Comparison of ENCODE assay signal across 8 cellular contexts in genomic region chr17:4997302-4998026, GRCh38. TPM values are rescaled to one million over a fixed set of nuclear protein-coding genes. Genes with fewer than 3 reads are reported as not detected.
DNase-seq lines count a peak whose midpoint lies in the region; ATAC-seq and TF ChIP-seq lines count a peak whose summit lies in the region.

Gene INCA1 (minus strand): TSS chr17:4997522. CDS start chr17:4994437, 3,085 bp downstream.
Gene KIF1C (plus strand): TSS chr17:4997950. CDS start chr17:5000247, 2,297 bp downstream.

- H3K4me3 Mint-ChIP-seq in activated T-helper 1 cell treated with anti-CD3 and anti-CD28 coated beads, Interleukin-12 subunit alpha, Interleukin-12 subunit beta, Interleukin-2, Interleukin-4 antibody, amounts not matched to agents 30 ng/mL and 10 ng/mL and 1 ng/mL, durations not matched to agents 14 hours and 24 hours and 36 hours = peak within 1 kb of the TSS; percentile 90
- H3K4me3 Mint-ChIP-seq in naive thymus-derived CD8-positive, alpha-beta T cell = peak within 1 kb of the TSS; percentile 76 to 91 (median 84)
- peak within 1 kb of the TSS; percentile 86 to 94 for H3K4me3 Mint-ChIP-seq in stimulated activated naive B cell treated with anti-CD40 and anti-IgM and Interleukin-4, amounts not matched to agents 10 μg/mL and 1 μg/mL and 100 μg/mL, for 72 hours

- no peaks in the 10 kb centered on the region; the same call in 1 of the 2 replicates for H3K36me3 ChIP-seq in Panc1 (ENCODE audit: control insufficient read depth, insufficient read depth, low read length)

- H3K36me3 Mint-ChIP-seq in activated T-helper 1 cell treated with anti-CD3 and anti-CD28 coated beads, Interleukin-12 subunit alpha, Interleukin-12 subunit beta, Interleukin-2, Interleukin-4 antibody, amounts not matched to agents 30 ng/mL and 10 ng/mL and 1 ng/mL, durations not matched to agents 14 hours and 24 hours and 36 hours (ENCODE audit: low read depth) = peaks cover 17% of the 10 kb centered on the region
- H3K36me3 Mint-ChIP-seq in naive thymus-derived CD8-positive, alpha-beta T cell = peaks cover 0 to 13% (median 0%) of the 10 kb centered on the region in 3 donors
- H3K36me3 Mint-ChIP-seq in stimulated activated naive B cell treated with anti-CD40 and anti-IgM and Interleukin-4, amounts not matched to agents 10 μg/mL and 1 μg/mL and 100 μg/mL, for 72 hours = peaks cover 21 to 27% of the 10 kb centered on the region in 2 donors

- in situ Hi-C loops in Panc1 (cut with HindIII; ENCODE audit: low pct_unique_long_range_greater_than_20kb, low sequenced_read_pairs) = no loop called here

- peaks cover 19% of the 10 kb centered on the region for H3K4me1 Mint-ChIP-seq in activated T-helper 1 cell treated with anti-CD3 and anti-CD28 coated beads, Interleukin-12 subunit alpha, Interleukin-12 subunit beta, Interleukin-2, Interleukin-4 antibody, amounts not matched to agents 30 ng/mL and 10 ng/mL and 1 ng/mL, durations not matched to agents 14 hours and 24 hours and 36 hours (ENCODE audit: low read depth)
- peaks cover 17 to 29% (median 20%) of the 10 kb centered on the region in 4 donors for H3K4me1 Mint-ChIP-seq in naive thymus-derived CD8-positive, alpha-beta T cell
- H3K4me1 Mint-ChIP-seq in stimulated activated naive B cell treated with anti-CD40 and anti-IgM and Interleukin-4, amounts not matched to agents 10 μg/mL and 1 μg/mL and 100 μg/mL, for 72 hours = peaks cover 27 to 37% of the 10 kb centered on the region in 2 donors

- H3K9me3 ChIP-seq in Panc1 (ENCODE audit: control insufficient read depth, insufficient read depth, low read depth, low read length) = no peaks in the 10 kb centered on the region

- POLR2A ChIA-PET in Panc1 (lab: Charles Lee) = no interaction called here
- POLR2A ChIA-PET in naive thymus-derived CD8-positive, alpha-beta T cell (lab: Charles Lee) = interaction anchor here (0.8 to 3.2 kb wide), 15 partner anchors 9 to 289 kb away, joined by 3 to 26 read pairs (median 4); partner anchors contain the start of genes C17orf107, CAMTA2, PFN1 and RNF167

- H3K27ac ChIP-seq in Panc1 (ENCODE audit: low read length) = peak within 1 kb of the TSS; percentile 83

- no TSS peak for BruUV-seq in Panc1 (replicated peaks; lab: Mats Ljungman, UMichigan)

- intact Hi-C loops in Panc1 (cut with micrococcal nuclease; ENCODE audit: unreplicated experiment) = no loop called here
- intact Hi-C loops in activated T-helper 1 cell treated with anti-CD3 and anti-CD28 coated beads, Interleukin-12 subunit alpha, Interleukin-12 subunit beta, Interleukin-2, Interleukin-4 antibody, amounts not matched to agents 30 ng/mL and 10 ng/mL and 1 ng/mL, durations not matched to agents 14 hours and 24 hours and 36 hours (cut with micrococcal nuclease) = loop anchor here (1.0 to 5.0 kb wide), 7 partner anchors 10 to 285 kb away; partner anchors contain the start of genes CAMTA2, PFN1, RABEP1 and RNF167

- H3K27ac Mint-ChIP-seq in activated T-helper 1 cell treated with anti-CD3 and anti-CD28 coated beads, Interleukin-12 subunit alpha, Interleukin-12 subunit beta, Interleukin-2, Interleukin-4 antibody, amounts not matched to agents 30 ng/mL and 10 ng/mL and 1 ng/mL, durations not matched to agents 14 hours and 24 hours and 36 hours = peak within 1 kb of the TSS; percentile 90
- H3K27ac Mint-ChIP-seq in naive thymus-derived CD8-positive, alpha-beta T cell = peak within 1 kb of the TSS; percentile 66 to 95 (median 86)
- peak within 1 kb of the TSS; percentile 89 for H3K27ac Mint-ChIP-seq in stimulated activated naive B cell treated with anti-CD40 and anti-IgM and Interleukin-4, amounts not matched to agents 10 μg/mL and 1 μg/mL and 100 μg/mL, for 72 hours

- DNase-seq in DMS153 treated with DMSO at 0.1 percent for 48 hours (lab: John Stamatoyannopoulos, UW; ENCODE audit: unreplicated experiment) (peak; percentile 40), HuH-7.5 (ENCODE audit: low spot score) (peak; percentile 95), Panc1 (ENCODE audit: low read depth, low spot score) (peak; percentile 33), fibroblast of gingiva (ENCODE audit: low read depth) (peak; percentile 88)
- DNase-seq in activated T-helper 1 cell treated with anti-CD3 and anti-CD28 coated beads, Interleukin-12 subunit alpha, Interleukin-12 subunit beta, Interleukin-2, Interleukin-4 antibody, amounts not matched to agents 30 ng/mL and 10 ng/mL and 1 ng/mL, durations not matched to agents 14 hours and 24 hours and 36 hours (ENCODE audit: low spot score) = peak; percentile 89
- DNase-seq in naive thymus-derived CD8-positive, alpha-beta T cell = peak; percentile 82 to 96 (median 90)
- DNase-seq in stimulated activated naive B cell treated with anti-CD40 and anti-IgM and Interleukin-4, amounts not matched to agents 10 μg/mL and 1 μg/mL and 100 μg/mL, for 72 hours = peak; percentile 88

- no peaks in the 10 kb centered on the region for H3K4me1 ChIP-seq in Panc1 (ENCODE audit: control insufficient read depth, insufficient read depth, low read length)

- CTCF ChIA-PET in Panc1 (lab: Charles Lee) = no interaction called here

- no peaks in the 10 kb centered on the region for H3K9me3 Mint-ChIP-seq in activated T-helper 1 cell treated with anti-CD3 and anti-CD28 coated beads, Interleukin-12 subunit alpha, Interleukin-12 subunit beta, Interleukin-2, Interleukin-4 antibody, amounts not matched to agents 30 ng/mL and 10 ng/mL and 1 ng/mL, durations not matched to agents 14 hours and 24 hours and 36 hours
- H3K9me3 Mint-ChIP-seq in naive thymus-derived CD8-positive, alpha-beta T cell = no peaks in the 10 kb centered on the region
- H3K9me3 Mint-ChIP-seq in stimulated activated naive B cell treated with anti-CD40 and anti-IgM and Interleukin-4, amounts not matched to agents 10 μg/mL and 1 μg/mL and 100 μg/mL, for 72 hours = no peaks in the 10 kb centered on the region

- H3K4me3 ChIP-seq in Panc1 (ENCODE audit: low read depth in 2 of 2, low read length in 2 of 2) = peak within 1 kb of the TSS; percentile 74 to 79

- peak; percentile 89 for ATAC-seq in GM21528 (IDR thresholded peaks at IDR 0.05; ENCODE audit: low FRiP score, unreplicated experiment)
- ATAC-seq in Panc1 = peak; percentile 96
- ATAC-seq in naive thymus-derived CD8-positive, alpha-beta T cell = peak; percentile 91 to 95
- peak; percentile 92 to 96 for ATAC-seq in stimulated activated naive B cell treated with anti-CD40 and anti-IgM and Interleukin-4, amounts not matched to agents 10 μg/mL and 1 μg/mL and 100 μg/mL, for 72 hours (replicated peaks)

- H3K27me3 Mint-ChIP-seq in activated T-helper 1 cell treated with anti-CD3 and anti-CD28 coated beads, Interleukin-12 subunit alpha, Interleukin-12 subunit beta, Interleukin-2, Interleukin-4 antibody, amounts not matched to agents 30 ng/mL and 10 ng/mL and 1 ng/mL, durations not matched to agents 14 hours and 24 hours and 36 hours (ENCODE audit: insufficient read depth) = peaks cover 8% of the 10 kb centered on the region
- no peaks in the 10 kb centered on the region for H3K27me3 Mint-ChIP-seq in naive thymus-derived CD8-positive, alpha-beta T cell
- peaks cover 5 to 16% of the 10 kb centered on the region in 2 donors for H3K27me3 Mint-ChIP-seq in stimulated activated naive B cell treated with anti-CD40 and anti-IgM and Interleukin-4, amounts not matched to agents 10 μg/mL and 1 μg/mL and 100 μg/mL, for 72 hours

- no peaks in the 10 kb centered on the region for H3K27me3 ChIP-seq in Panc1 (ENCODE audit: control insufficient read depth, insufficient read depth, low read length)

- no peak for TF ChIP-seq CTCF in Panc1 (IDR thresholded peaks at IDR 0.05)

RNA-seq across cellular contexts. Expression of gene INCA1, which starts in this region (rescaled TPM):
- total RNA-seq in Panc1 (2021; ENCODE audit: unreplicated experiment) = 1.7 TPM
- 4.4 TPM for polyA plus RNA-seq in Panc1 (2012; ENCODE audit: insufficient read length)
- total RNA-seq in activated T-helper 1 cell treated with anti-CD3 and anti-CD28 coated beads, Interleukin-12 subunit alpha, Interleukin-12 subunit beta, Interleukin-2, Interleukin-4 antibody, amounts not matched to agents 30 ng/mL and 10 ng/mL and 1 ng/mL, durations not matched to agents 14 hours and 24 hours and 36 hours = 0.34 and 0.37 TPM in 2 replicates
- under 1 TPM in 1 of 2 experiments, not detected in 1; 0.26 TPM for total RNA-seq in naive thymus-derived CD8-positive, alpha-beta T cell
- polyA plus RNA-seq in naive thymus-derived CD8-positive, alpha-beta T cell = under 1 TPM in 1 of 3 donors, not detected in 2; 0.23 TPM

RNA-seq across cellular contexts. Expression of gene KIF1C, which starts in this region (rescaled TPM):
- 117 TPM for total RNA-seq in Panc1 (2021; ENCODE audit: unreplicated experiment)
- 92.1 TPM for polyA plus RNA-seq in Panc1 (2012; ENCODE audit: insufficient read length)
- 68.4 and 71.3 TPM in 2 replicates for total RNA-seq in activated T-helper 1 cell treated with anti-CD3 and anti-CD28 coated beads, Interleukin-12 subunit alpha, Interleukin-12 subunit beta, Interleukin-2, Interleukin-4 antibody, amounts not matched to agents 30 ng/mL and 10 ng/mL and 1 ng/mL, durations not matched to agents 14 hours and 24 hours and 36 hours
- total RNA-seq in naive thymus-derived CD8-positive, alpha-beta T cell = 10 to 100 TPM; 20.8 to 21.1 TPM
- 1 to 10 TPM; 2.6 to 3.0 (median 3.0) TPM for polyA plus RNA-seq in naive thymus-derived CD8-positive, alpha-beta T cell

Comparison
In these comparisons a context has a peak if more than half of its experiments do, and no peak if none do; other contexts are left out.
1. Peak in every context shown above with its lines: DNase-seq, ATAC-seq, H3K4me3 ChIP-seq and H3K27ac ChIP-seq.
2. DNase-seq: peak in every context shown above with its lines; median percentile 95 in HuH-7.5; 90 in naive thymus-derived CD8-positive, alpha-beta T cell; 89 in activated T-helper 1 cell treated with anti-CD3 and anti-CD28 coated beads, Interleukin-12 subunit alpha, Interleukin-12 subunit beta, Interleukin-2, Interleukin-4 antibody, amounts not matched to agents 30 ng/mL and 10 ng/mL and 1 ng/mL, durations not matched to agents 14 hours and 24 hours and 36 hours; 88 in fibroblast of gingiva; 88 in stimulated activated naive B cell treated with anti-CD40 and anti-IgM and Interleukin-4, amounts not matched to agents 10 μg/mL and 1 μg/mL and 100 μg/mL, for 72 hours; 40 in DMS153 treated with DMSO at 0.1 percent for 48 hours; 33 in Panc1.